ENCODE assay signal across 8 cellular contexts in the genomic region with DNA sequence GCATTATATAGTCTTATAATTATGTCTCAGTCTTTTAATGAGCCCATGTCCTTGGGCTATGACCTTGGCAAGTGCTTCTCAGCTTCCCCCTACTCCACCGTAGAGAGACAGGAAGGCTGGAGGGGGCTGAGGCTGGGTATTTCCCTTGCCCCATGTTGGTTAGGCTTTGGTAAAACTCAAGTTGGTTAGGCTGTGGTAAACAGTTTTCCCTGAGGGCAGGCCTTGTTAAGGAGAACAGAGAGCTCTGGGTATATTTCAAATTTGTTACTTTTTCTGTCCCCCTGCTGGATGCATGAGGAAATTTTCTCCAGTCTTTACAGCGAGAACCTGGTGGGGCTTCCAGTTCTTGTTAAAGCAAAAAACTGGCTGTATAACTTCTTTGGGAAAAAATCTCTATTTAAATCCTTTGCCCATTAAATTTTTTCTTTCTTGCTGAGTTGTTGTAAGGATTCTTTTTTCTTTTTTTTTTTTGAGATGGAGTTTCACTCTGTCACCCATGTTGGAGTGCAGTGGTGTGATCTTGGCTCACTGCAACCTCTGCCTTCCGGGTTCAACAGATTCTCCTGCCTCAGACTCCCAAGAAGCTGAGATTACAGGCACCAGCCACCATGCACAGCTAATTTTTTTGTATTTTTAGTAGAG. TPM values are rescaled to one million over a fixed set of nuclear protein-coding genes. Genes with fewer than 3 reads are reported as not detected.
DNase-seq lines count a peak whose midpoint lies in the region; ATAC-seq, FAIRE-seq and TF ChIP-seq lines count a peak whose summit lies in the region.

No MANE protein-coding gene starts in this region.

- no peak overlapping the region for H3K4me3 ChIP-seq in GM12878
- H3K4me3 ChIP-seq in liver (ENCODE audit: low read depth in 1 of 3, low read length in 3 of 3) = no peak overlapping the region

- DNase-seq in EL (peak; percentile 52), NCI-H748 treated with DMSO at 0.1 percent for 48 hours (lab: John Stamatoyannopoulos, UW) (peak; percentile 17), GM12878 (ENCODE audit: low read depth, low spot score) (peak; percentile 48), ureter (ENCODE audit: low spot score) (no peak)

- in situ Hi-C loops in GM12878 (cut with MboI) = no loop called here

- no peak for TF ChIP-seq EP300 in GM12878 (IDR thresholded peaks at IDR 0.05; ENCODE audit: borderline replicate concordance in 1 of 2, control insufficient read depth in 1 of 2, low read depth in 2 of 2, low read length in 2 of 2)

- TF ChIP-seq RAD21 in GM12878 (IDR thresholded peaks at IDR 0.05; ENCODE audit: insufficient read depth, low read depth, low read length) (peak; percentile 41), liver (IDR thresholded peaks at IDR 0.05) (peak; percentile 68 to 77)

- peak overlapping the region; percentile 56; the same call in 1 of the 2 replicates for H2AFZ ChIP-seq in GM12878 (ENCODE audit: control insufficient read depth, low read depth, low read length)

- CTCF ChIA-PET in GM12878 (lab: Yijun Ruan, JAX) = interaction anchor here (0.7 to 3.6 kb wide), 18 partner anchors 8 to 314 kb away, joined by 3 to 40 read pairs (median 5); a partner anchor contains a TSS

- H3K79me2 ChIP-seq in GM12878 (ENCODE audit: control insufficient read depth, insufficient read depth, low read length) = no peaks in the 10 kb centered on the region

- H3K27me3 ChIP-seq in GM12878 (replicated peaks in 1 of 2; ENCODE audit: control insufficient read depth in 2 of 2, insufficient read depth in 2 of 2, low read length in 1 of 2) = no peaks in the 10 kb centered on the region
- H3K27me3 ChIP-seq in liver (ENCODE audit: control insufficient read depth in 4 of 4, insufficient read depth in 4 of 4, low read length in 3 of 4) = no peaks in the 10 kb centered on the region

- POLR2A ChIA-PET in GM12878 (lab: Charles Lee) = interaction anchor here (0.6 to 2.6 kb wide), 7 partner anchors 12 to 74 kb away, joined by 3 to 9 read pairs (median 4); a partner anchor contains a TSS

- peak; percentile 40 to 54 (median 52); a peak in 5 of 6 replicates for TF ChIP-seq CTCF in GM12878 (IDR thresholded peaks at IDR 0.05 in 2 of 3, conservative IDR thresholded peaks at IDR 0.05 in 1 of 3; ENCODE audit: control insufficient read depth in 2 of 3, extremely low read depth in 1 of 3, insufficient read depth in 1 of 3, low read depth in 3 of 3, low read length in 3 of 3)
- TF ChIP-seq CTCF in liver (IDR thresholded peaks at IDR 0.05; ENCODE audit: low read depth, low read length, missing input control) = peak; percentile 61

- intact Hi-C loops in GM12878 (cut with micrococcal nuclease; ENCODE audit: unreplicated experiment) = loop anchor here (2.0 to 5.0 kb wide), 3 partner anchors 49 to 136 kb away; a partner anchor contains a TSS

- WGBS in GM12878 (ENCODE audit: insufficient coverage, insufficient replicate concordance, low lambda C conversion rate, missing lambda C conversion rate) = 37% methylated on average over 3 of the region's 3 CpGs
- 73% methylated on average over 3 of the region's 3 CpGs for WGBS in liver

- H3K9me3 ChIP-seq in GM12878 (replicated peaks; ENCODE audit: control insufficient read depth, insufficient read depth, low read length) (no peaks in the 10 kb centered on the region), liver (ENCODE audit: control insufficient read depth in 4 of 4, low read length in 3 of 4) (no peaks in the 10 kb centered on the region)

- H3K4me1 ChIP-seq in GM12878 (ENCODE audit: control insufficient read depth, insufficient read depth, low read length) = no peaks in the 10 kb centered on the region
- no peaks in the 10 kb centered on the region for H3K4me1 ChIP-seq in liver (ENCODE audit: control insufficient read depth in 4 of 4, insufficient read depth in 4 of 4, low read length in 3 of 4)

- H3K36me3 ChIP-seq in GM12878 (ENCODE audit: control insufficient read depth in 2 of 2, insufficient read depth in 2 of 2, low read length in 1 of 2) (no peaks in the 10 kb centered on the region), liver (ENCODE audit: control insufficient read depth in 4 of 4, insufficient read depth in 3 of 4, low read depth in 1 of 4, low read length in 3 of 4) (no peaks in the 10 kb centered on the region)

- ATAC-seq in GM21423 (IDR thresholded peaks at IDR 0.05; ENCODE audit: unreplicated experiment) (peak; percentile 67), GM12878 (peak; percentile 93), HG03039 (IDR thresholded peaks at IDR 0.05; ENCODE audit: unreplicated experiment) (no peak), GM18519 (IDR thresholded peaks at IDR 0.05; ENCODE audit: low FRiP score, unreplicated experiment) (no peak)

- H3K27ac ChIP-seq in GM12878 (ENCODE audit: control insufficient read depth, insufficient read depth) (no peak overlapping the region), liver (ENCODE audit: low read depth in 1 of 2, low read length in 2 of 2) (no peak overlapping the region)

- H3K9ac ChIP-seq in GM12878 (ENCODE audit: control insufficient read depth, insufficient read depth, low read length) (no peak overlapping the region), liver (ENCODE audit: low read depth in 1 of 2, low read length in 2 of 2) (no peak overlapping the region)

- no peak overlapping the region for H3K4me2 ChIP-seq in GM12878 (ENCODE audit: control insufficient read depth, insufficient read depth)

- BruUV-seq in GM12878 (replicated peaks; lab: Mats Ljungman, UMichigan) = no TSS peak

- no peaks in the 10 kb centered on the region for H4K20me1 ChIP-seq in GM12878 (ENCODE audit: control insufficient read depth, insufficient read depth)

- TF ChIP-seq POLR2A in GM12878 (IDR thresholded peaks at IDR 0.05; ENCODE audit: low read depth, low read length) = no peak

- RAD21 ChIA-PET in GM12878 (lab: Charles Lee; ENCODE audit: unreplicated experiment) = interaction anchor here (0.6 to 2.9 kb wide), 12 partner anchors 13 to 289 kb away, joined by 3 to 17 read pairs (median 3); a partner anchor contains a TSS

- peak; percentile 76 for FAIRE-seq in GM12878 (lab: Jason Lieb, UNC)

- SMC1A ChIA-PET in GM12878 (lab: Charles Lee; ENCODE audit: uncharacterized antibody, unreplicated experiment) = interaction anchor here (0.5 to 3.1 kb wide), 21 partner anchors 8 to 1962 kb away, joined by 3 to 32 read pairs (median 5); a partner anchor contains a TSS

RNA-seq across cellular contexts. Expression of a gene that starts 12.2 kb away (rescaled TPM):
- total RNA-seq in GM12878 (2013; cell fraction: nucleolus; rRNA removed) = 0.56 and 0.92 TPM in 2 replicates
- 0.34 and 0.38 TPM in 2 replicates for total RNA-seq in GM12878 (2014; rRNA removed)
- total RNA-seq in GM12878 (2014; rRNA removed; fragmentation: Illumina TruSeq; extraction: Trizol) = 0.14 and 0.18 TPM in 2 replicates
- total RNA-seq in GM12878 (2021) = 0.56 and 0.64 TPM in 2 replicates
- 0.17 TPM for polyA plus RNA-seq in GM12878 (2011; ENCODE audit: low read depth)
- 0.01 and 0.04 TPM in 2 replicates for polyA plus RNA-seq in GM12878 (2011; rRNA removed)
- 0.01 and 0.02 TPM in 2 replicates for polyA plus RNA-seq in GM12878 (2011; cell fraction: cytosol; rRNA removed)
- polyA plus RNA-seq in GM12878 (2011; cell fraction: nucleus; rRNA removed) = 0.31 and 0.32 TPM in 2 replicates
- 0.51 and 0.58 TPM in 2 replicates for polyA plus RNA-seq in GM12878 (2012)
- 0.02 and 0.22 TPM in 2 replicates for polyA plus RNA-seq in GM12878 (2014; fragmentation: Illumina TruSeq; extraction: Trizol)
- under 1 TPM in 1 of 2 experiments, not detected in 1; 0.02 TPM for polyA plus RNA-seq in GM12878 (2014; fragmentation: Nextera tagmentation; extraction: Ambion mirVana)
- 0.47 and 0.66 TPM in 2 replicates for polyA plus RNA-seq in GM12878 (2014; rRNA removed)
- polyA plus RNA-seq in GM12878 (2016; fragmentation: Nextera tagmentation; extraction: Ambion mirVana) = under 1 TPM; 0.04 to 0.09 TPM
- polyA minus RNA-seq in GM12878 (2011; rRNA and poly(A)+ RNA removed) = under 0.01 and 0.10 TPM in 2 replicates
- polyA minus RNA-seq in GM12878 (2011; cell fraction: cytosol; rRNA and poly(A)+ RNA removed) = 0.10 TPM in 1 of 2 replicates, not detected in the other
- polyA minus RNA-seq in GM12878 (2011; cell fraction: nucleus; rRNA and poly(A)+ RNA removed) = 0.12 and 0.19 TPM in 2 replicates
- total RNA-seq in liver = 1 to 10 TPM; 8.6 to 8.9 TPM
- polyA plus RNA-seq in liver = 1 to 10 TPM in 1 of 2 donors, under 1 TPM in 1; 0.68 to 3.0 TPM
- 26.0 TPM for total RNA-seq in ureter

RNA-seq across cellular contexts. Expression of a gene that starts 15.3 kb away (rescaled TPM):
- 35.2 and 38.1 TPM in 2 replicates for total RNA-seq in GM12878 (2013; cell fraction: nucleolus; rRNA removed)
- total RNA-seq in GM12878 (2014; rRNA removed) (82.9 and 83.8 TPM in 2 replicates), GM12878 (2014; rRNA removed; fragmentation: Illumina TruSeq; extraction: Trizol) (55.1 and 63.3 TPM in 2 replicates), GM12878 (2021) (85.8 and 91.7 TPM in 2 replicates), liver (10 to 100 TPM; 14.0 to 18.0 TPM), ureter (50.2 TPM)
- 31.4 TPM for polyA plus RNA-seq in GM12878 (2011; ENCODE audit: low read depth)
- polyA plus RNA-seq in GM12878 (2011; rRNA removed) (70.3 and 97.9 TPM in 2 replicates), GM12878 (2014; fragmentation: Illumina TruSeq; extraction: Trizol) (35.2 and 60.3 TPM in 2 replicates), GM12878 (2014; fragmentation: Nextera tagmentation; extraction: Ambion mirVana) (100 to 1,000 TPM; 170 to 171 TPM), GM12878 (2014; rRNA removed) (80.6 and 83.5 TPM in 2 replicates), GM12878 (2016; fragmentation: Nextera tagmentation; extraction: Ambion mirVana) (100 to 1,000 TPM; 122 to 134 TPM), liver (10 to 100 TPM; 20.0 to 21.8 TPM)
- 67.2 and 75.4 TPM in 2 replicates for polyA plus RNA-seq in GM12878 (2011; cell fraction: cytosol; rRNA removed)
- 42.4 and 59.5 TPM in 2 replicates for polyA plus RNA-seq in GM12878 (2011; cell fraction: nucleus; rRNA removed)
- 58.8 and 64.2 TPM in 2 replicates for polyA plus RNA-seq in GM12878 (2012)
- 47.5 and 64.9 TPM in 2 replicates for polyA minus RNA-seq in GM12878 (2011; rRNA and poly(A)+ RNA removed)
- 26.2 and 33.4 TPM in 2 replicates for polyA minus RNA-seq in GM12878 (2011; cell fraction: cytosol; rRNA and poly(A)+ RNA removed)
- 41.6 and 57.0 TPM in 2 replicates for polyA minus RNA-seq in GM12878 (2011; cell fraction: nucleus; rRNA and poly(A)+ RNA removed)

RNA-seq across cellular contexts. Expression of a gene that starts 48.6 kb away (rescaled TPM):
- total RNA-seq in GM12878 (2013; cell fraction: nucleolus; rRNA removed) = 113 and 122 TPM in 2 replicates
- total RNA-seq in GM12878 (2014; rRNA removed) (12.8 and 14.8 TPM in 2 replicates), GM12878 (2014; rRNA removed; fragmentation: Illumina TruSeq; extraction: Trizol) (7.7 and 9.3 TPM in 2 replicates), GM12878 (2021) (35.0 and 49.2 TPM in 2 replicates), liver (100 to 1,000 TPM in 1 of 2 donors, 10 to 100 TPM in 1; 71.3 to 108 TPM), ureter (60.0 TPM)
- polyA plus RNA-seq in GM12878 (2011; ENCODE audit: low read depth) = 79.8 TPM
- polyA plus RNA-seq in GM12878 (2011; rRNA removed) (51.8 and 64.6 TPM in 2 replicates), GM12878 (2014; fragmentation: Illumina TruSeq; extraction: Trizol) (58.9 and 71.1 TPM in 2 replicates), GM12878 (2014; fragmentation: Nextera tagmentation; extraction: Ambion mirVana) (10 to 100 TPM in 1 of 2 experiments, 1 to 10 TPM in 1; 7.5 to 14.4 TPM), GM12878 (2014; rRNA removed) (45.0 and 50.3 TPM in 2 replicates), GM12878 (2016; fragmentation: Nextera tagmentation; extraction: Ambion mirVana) (10 to 100 TPM; 38.0 to 38.6 TPM), liver (100 to 1,000 TPM in 1 of 2 donors, 10 to 100 TPM in 1; 52.8 to 102 TPM)
- 41.7 and 60.9 TPM in 2 replicates for polyA plus RNA-seq in GM12878 (2011; cell fraction: cytosol; rRNA removed)
- polyA plus RNA-seq in GM12878 (2011; cell fraction: nucleus; rRNA removed) = 249 and 317 TPM in 2 replicates
- polyA plus RNA-seq in GM12878 (2012) = 59.6 and 62.7 TPM in 2 replicates
- 42.7 and 57.7 TPM in 2 replicates for polyA minus RNA-seq in GM12878 (2011; rRNA and poly(A)+ RNA removed)
- 12.2 and 21.0 TPM in 2 replicates for polyA minus RNA-seq in GM12878 (2011; cell fraction: cytosol; rRNA and poly(A)+ RNA removed)
- 43.4 and 44.5 TPM in 2 replicates for polyA minus RNA-seq in GM12878 (2011; cell fraction: nucleus; rRNA and poly(A)+ RNA removed)

RNA-seq across cellular contexts. Expression of a gene that starts 55.8 kb away (rescaled TPM):
- total RNA-seq in GM12878 (2013; cell fraction: nucleolus; rRNA removed) = 12.9 and 13.0 TPM in 2 replicates
- 167 and 172 TPM in 2 replicates for total RNA-seq in GM12878 (2014; rRNA removed)
- 115 and 120 TPM in 2 replicates for total RNA-seq in GM12878 (2014; rRNA removed; fragmentation: Illumina TruSeq; extraction: Trizol)
- total RNA-seq in GM12878 (2021) = 184 and 192 TPM in 2 replicates
- polyA plus RNA-seq in GM12878 (2011; ENCODE audit: low read depth) = 24.6 TPM
- polyA plus RNA-seq in GM12878 (2011; rRNA removed) = 88.7 and 152 TPM in 2 replicates
- polyA plus RNA-seq in GM12878 (2011; cell fraction: cytosol; rRNA removed) = 130 and 152 TPM in 2 replicates
- polyA plus RNA-seq in GM12878 (2011; cell fraction: nucleus; rRNA removed) = 111 and 132 TPM in 2 replicates
- polyA plus RNA-seq in GM12878 (2012) = 202 and 218 TPM in 2 replicates
- polyA plus RNA-seq in GM12878 (2014; fragmentation: Illumina TruSeq; extraction: Trizol) = 146 and 159 TPM in 2 replicates
- polyA plus RNA-seq in GM12878 (2014; fragmentation: Nextera tagmentation; extraction: Ambion mirVana) = 10 to 100 TPM; 27.2 to 78.9 TPM
- polyA plus RNA-seq in GM12878 (2014; rRNA removed) = 251 and 257 TPM in 2 replicates
- polyA plus RNA-seq in GM12878 (2016; fragmentation: Nextera tagmentation; extraction: Ambion mirVana) = 100 to 1,000 TPM in 1 of 2 experiments, 10 to 100 TPM in 1; 26.7 to 203 TPM
- 40.4 and 53.3 TPM in 2 replicates for polyA minus RNA-seq in GM12878 (2011; rRNA and poly(A)+ RNA removed)
- polyA minus RNA-seq in GM12878 (2011; cell fraction: cytosol; rRNA and poly(A)+ RNA removed) = 18.0 and 36.9 TPM in 2 replicates
- 21.3 and 29.7 TPM in 2 replicates for polyA minus RNA-seq in GM12878 (2011; cell fraction: nucleus; rRNA and poly(A)+ RNA removed)
- 10 to 100 TPM; 10.5 to 18.8 TPM for total RNA-seq in liver
- polyA plus RNA-seq in liver = 10 to 100 TPM; 44.2 to 58.1 TPM
- 176 TPM for total RNA-seq in ureter

Comparison
In these comparisons a context has a peak if more than half of its experiments do, and no peak if none do; other contexts are left out.
1. ATAC-seq: peak in GM21423 (single experiment) and GM12878 (single experiment); none in HG03039 (single experiment) and GM18519 (single experiment).
2. RNA of a gene that starts 12.2 kb away (total RNA-seq): 26.0 TPM in ureter (single experiment) and 8.6 to 8.9 TPM in liver; 0.14 to 0.92 TPM in GM12878; every median in the first group is over 4 times any median in the second.